Comparison of ENCODE assay signal across 9 cellular contexts in the genomic region with DNA sequence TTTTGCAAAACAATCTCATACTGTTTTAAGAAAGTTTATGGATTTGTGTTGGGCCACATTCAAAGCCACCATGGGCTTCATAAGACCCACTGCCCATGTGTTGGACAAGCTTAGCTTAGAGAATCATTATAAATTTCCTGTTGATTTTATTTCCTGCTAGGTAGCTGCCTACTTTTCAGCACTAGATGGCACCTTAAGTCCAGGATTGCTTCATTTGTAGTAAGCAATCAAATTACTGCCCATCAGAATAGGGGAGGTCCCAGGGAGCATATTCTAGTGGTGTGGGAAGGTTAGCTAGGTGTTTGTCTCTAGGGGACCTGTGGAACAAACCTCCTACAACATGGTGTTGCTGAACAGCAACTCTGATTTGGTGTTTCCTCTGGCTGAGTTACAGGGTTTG. TPM values are rescaled to one million over a fixed set of nuclear protein-coding genes. Genes with fewer than 3 reads are reported as not detected.
DNase-seq lines count a peak whose midpoint lies in the region; ATAC-seq lines count a peak whose summit lies in the region.
"Had no signal": no experiment of that assay in that cellular context is flagged by ENCODE, and none has a peak within 500 bp of the region (broad histone marks: within the 10 kb centered on the region; RNA-seq: fewer than 3 reads in every experiment).

No MANE protein-coding gene starts in this region.

- in situ Hi-C loops in KBM-7 (cut with MboI; ENCODE audit: low pct_unique_long_range_greater_than_20kb, low sequenced_read_pairs): no loop called here

- peak; percentile 56 for DNase-seq in COR-L47 (lab: John Stamatoyannopoulos, UW)
- peak; percentile 31 for DNase-seq in KBM-7
- DNase-seq in RPMI7951 (ENCODE audit: low read depth): peak; percentile 7
- DNase-seq in iPS-NIHi7 (ENCODE audit: extremely low spot score): peak; percentile 26
- DNase-seq in activated CD4-positive, alpha-beta T cell treated with anti-CD3 and anti-CD28 coated beads for 48 hours: no peak

- ATAC-seq in HG03342 (IDR thresholded peaks at IDR 0.05; ENCODE audit: unreplicated experiment) (no peak), HG03460 (IDR thresholded peaks at IDR 0.05; ENCODE audit: unreplicated experiment) (no peak), GM21526 (IDR thresholded peaks at IDR 0.05; ENCODE audit: low FRiP score, unreplicated experiment) (no peak)

RNA-seq across cellular contexts. Expression of a gene that starts 11.0 kb away (rescaled TPM):
- total RNA-seq in RPMI7951 (2014; rRNA removed; shearing (Covaris generic)): not detected in 2 replicates
- total RNA-seq: LHCN-M2 had no signal

RNA-seq across cellular contexts. Expression of a gene that starts 34.4 kb away (rescaled TPM):
- total RNA-seq in RPMI7951 (2014; rRNA removed; shearing (Covaris generic)): not detected in 2 replicates
- total RNA-seq: LHCN-M2 had no signal
